In the genomic region with DNA sequence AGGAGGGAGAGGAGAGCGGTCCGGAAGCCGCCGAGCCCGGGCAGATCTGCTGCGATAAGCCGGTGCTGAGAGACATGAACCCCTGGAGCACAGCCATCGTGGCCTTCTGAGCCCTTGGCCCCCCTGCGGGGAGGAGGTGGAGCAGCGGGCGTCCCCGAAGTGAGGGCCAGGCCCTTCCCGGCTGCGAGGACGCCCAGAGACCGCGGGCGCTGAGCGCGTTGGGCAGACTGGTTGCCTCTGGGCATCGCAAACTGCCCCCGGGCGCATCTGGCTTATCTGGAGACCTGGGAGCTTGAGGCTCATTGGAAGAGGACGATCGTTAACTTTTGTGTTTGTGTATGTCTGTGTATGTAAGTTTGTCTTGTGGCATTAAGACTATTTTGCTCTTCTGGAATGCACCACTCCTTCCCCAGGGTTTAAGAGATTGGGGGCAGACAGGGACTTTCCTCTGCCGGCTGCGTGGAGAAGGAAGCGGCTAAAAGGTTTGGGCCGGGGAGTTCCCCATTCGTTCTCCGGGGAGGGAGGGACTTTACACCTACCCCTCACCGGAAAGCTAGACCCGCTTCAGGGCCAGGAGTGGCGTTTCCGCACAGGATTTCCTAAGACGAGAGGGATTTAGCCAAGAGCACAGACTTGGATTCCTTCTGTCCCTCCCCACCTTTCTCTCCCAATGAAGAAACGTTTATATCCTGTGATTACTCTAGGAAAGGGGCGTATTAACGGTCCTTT, we compare ENCODE assay signal across 2 cellular contexts.
TF ChIP-seq lines count a peak whose summit lies in the region.

No MANE protein-coding gene starts in this region.

TF ChIP-seq in HEK293, 187 proteins besides CTCF, POLR2A, EP300 and RAD21 (continued from another document and continues in another):
- TF ChIP-seq ZNF133 (tag by site-specific recombination; IDR thresholded peaks at IDR 0.05) (no peak), ZNF585B (tag by site-specific recombination; IDR thresholded peaks at IDR 0.05) (no peak), ZBTB7A (tag by site-specific recombination; IDR thresholded peaks at IDR 0.05; ENCODE audit: low read depth) (0 out of 2 replicates have a peak, but pooled peaks have one; percentile 57), ZNF692 (tag by site-specific recombination; IDR thresholded peaks at IDR 0.05) (no peak), GFI1B (tag by site-specific recombination; IDR thresholded peaks at IDR 0.05) (no peak), PRDM1 (tag by site-specific recombination; IDR thresholded peaks at IDR 0.05) (no peak), ZNF366 (tag by site-specific recombination; conservative IDR thresholded peaks at IDR 0.05) (peak; percentile 15; the same call in 1 of the 2 replicates), ZNF843 (tag by site-specific recombination; IDR thresholded peaks at IDR 0.05) (no peak), GLIS2 (tag by site-specific recombination; IDR thresholded peaks at IDR 0.05) (peak; percentile 71), BCL11A (tag by site-specific recombination; IDR thresholded peaks at IDR 0.05; ENCODE audit: low read depth) (no peak), ZNF626 (tag by site-specific recombination; IDR thresholded peaks at IDR 0.05) (no peak), KLF8 (tag by site-specific recombination; IDR thresholded peaks at IDR 0.05) (peak; percentile 63), ZSCAN23 (tag by site-specific recombination; IDR thresholded peaks at IDR 0.05) (no peak), OVOL3 (tag by site-specific recombination; IDR thresholded peaks at IDR 0.05) (no peak), ZNF174 (tag by site-specific recombination; IDR thresholded peaks at IDR 0.05) (no peak)
- TF ChIP-seq, protein P1, sequence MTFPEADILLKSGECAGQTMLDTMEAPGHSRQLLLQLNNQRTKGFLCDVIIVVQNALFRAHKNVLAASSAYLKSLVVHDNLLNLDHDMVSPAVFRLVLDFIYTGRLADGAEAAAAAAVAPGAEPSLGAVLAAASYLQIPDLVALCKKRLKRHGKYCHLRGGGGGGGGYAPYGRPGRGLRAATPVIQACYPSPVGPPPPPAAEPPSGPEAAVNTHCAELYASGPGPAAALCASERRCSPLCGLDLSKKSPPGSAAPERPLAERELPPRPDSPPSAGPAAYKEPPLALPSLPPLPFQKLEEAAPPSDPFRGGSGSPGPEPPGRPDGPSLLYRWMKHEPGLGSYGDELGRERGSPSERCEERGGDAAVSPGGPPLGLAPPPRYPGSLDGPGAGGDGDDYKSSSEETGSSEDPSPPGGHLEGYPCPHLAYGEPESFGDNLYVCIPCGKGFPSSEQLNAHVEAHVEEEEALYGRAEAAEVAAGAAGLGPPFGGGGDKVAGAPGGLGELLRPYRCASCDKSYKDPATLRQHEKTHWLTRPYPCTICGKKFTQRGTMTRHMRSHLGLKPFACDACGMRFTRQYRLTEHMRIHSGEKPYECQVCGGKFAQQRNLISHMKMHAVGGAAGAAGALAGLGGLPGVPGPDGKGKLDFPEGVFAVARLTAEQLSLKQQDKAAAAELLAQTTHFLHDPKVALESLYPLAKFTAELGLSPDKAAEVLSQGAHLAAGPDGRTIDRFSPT (tag by site-specific recombination; IDR thresholded peaks at IDR 0.05), result peak; percentile 87
- TF ChIP-seq, protein P2, sequence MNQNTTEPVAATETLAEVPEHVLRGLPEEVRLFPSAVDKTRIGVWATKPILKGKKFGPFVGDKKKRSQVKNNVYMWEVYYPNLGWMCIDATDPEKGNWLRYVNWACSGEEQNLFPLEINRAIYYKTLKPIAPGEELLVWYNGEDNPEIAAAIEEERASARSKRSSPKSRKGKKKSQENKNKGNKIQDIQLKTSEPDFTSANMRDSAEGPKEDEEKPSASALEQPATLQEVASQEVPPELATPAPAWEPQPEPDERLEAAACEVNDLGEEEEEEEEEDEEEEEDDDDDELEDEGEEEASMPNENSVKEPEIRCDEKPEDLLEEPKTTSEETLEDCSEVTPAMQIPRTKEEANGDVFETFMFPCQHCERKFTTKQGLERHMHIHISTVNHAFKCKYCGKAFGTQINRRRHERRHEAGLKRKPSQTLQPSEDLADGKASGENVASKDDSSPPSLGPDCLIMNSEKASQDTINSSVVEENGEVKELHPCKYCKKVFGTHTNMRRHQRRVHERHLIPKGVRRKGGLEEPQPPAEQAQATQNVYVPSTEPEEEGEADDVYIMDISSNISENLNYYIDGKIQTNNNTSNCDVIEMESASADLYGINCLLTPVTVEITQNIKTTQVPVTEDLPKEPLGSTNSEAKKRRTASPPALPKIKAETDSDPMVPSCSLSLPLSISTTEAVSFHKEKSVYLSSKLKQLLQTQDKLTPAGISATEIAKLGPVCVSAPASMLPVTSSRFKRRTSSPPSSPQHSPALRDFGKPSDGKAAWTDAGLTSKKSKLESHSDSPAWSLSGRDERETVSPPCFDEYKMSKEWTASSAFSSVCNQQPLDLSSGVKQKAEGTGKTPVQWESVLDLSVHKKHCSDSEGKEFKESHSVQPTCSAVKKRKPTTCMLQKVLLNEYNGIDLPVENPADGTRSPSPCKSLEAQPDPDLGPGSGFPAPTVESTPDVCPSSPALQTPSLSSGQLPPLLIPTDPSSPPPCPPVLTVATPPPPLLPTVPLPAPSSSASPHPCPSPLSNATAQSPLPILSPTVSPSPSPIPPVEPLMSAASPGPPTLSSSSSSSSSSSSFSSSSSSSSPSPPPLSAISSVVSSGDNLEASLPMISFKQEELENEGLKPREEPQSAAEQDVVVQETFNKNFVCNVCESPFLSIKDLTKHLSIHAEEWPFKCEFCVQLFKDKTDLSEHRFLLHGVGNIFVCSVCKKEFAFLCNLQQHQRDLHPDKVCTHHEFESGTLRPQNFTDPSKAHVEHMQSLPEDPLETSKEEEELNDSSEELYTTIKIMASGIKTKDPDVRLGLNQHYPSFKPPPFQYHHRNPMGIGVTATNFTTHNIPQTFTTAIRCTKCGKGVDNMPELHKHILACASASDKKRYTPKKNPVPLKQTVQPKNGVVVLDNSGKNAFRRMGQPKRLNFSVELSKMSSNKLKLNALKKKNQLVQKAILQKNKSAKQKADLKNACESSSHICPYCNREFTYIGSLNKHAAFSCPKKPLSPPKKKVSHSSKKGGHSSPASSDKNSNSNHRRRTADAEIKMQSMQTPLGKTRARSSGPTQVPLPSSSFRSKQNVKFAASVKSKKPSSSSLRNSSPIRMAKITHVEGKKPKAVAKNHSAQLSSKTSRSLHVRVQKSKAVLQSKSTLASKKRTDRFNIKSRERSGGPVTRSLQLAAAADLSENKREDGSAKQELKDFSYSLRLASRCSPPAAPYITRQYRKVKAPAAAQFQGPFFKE (tag by site-specific recombination; IDR thresholded peaks at IDR 0.05; ENCODE audit: borderline replicate concordance), result no peak

TF ChIP-seq in WTC11, 78 proteins besides CTCF, POLR2A, EP300 and RAD21 (continued from another document):
- no peak for TF ChIP-seq ZNF532 (CRISPR knock-in tag; IDR thresholded peaks at IDR 0.05; ENCODE audit: borderline replicate concordance)
- TF ChIP-seq JUN (CRISPR knock-in tag; IDR thresholded peaks at IDR 0.05), result no peak
- TF ChIP-seq, protein P3, sequence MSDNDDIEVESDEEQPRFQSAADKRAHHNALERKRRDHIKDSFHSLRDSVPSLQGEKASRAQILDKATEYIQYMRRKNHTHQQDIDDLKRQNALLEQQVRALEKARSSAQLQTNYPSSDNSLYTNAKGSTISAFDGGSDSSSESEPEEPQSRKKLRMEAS (CRISPR knock-in tag; IDR thresholded peaks at IDR 0.05), result peak; percentile 44; the same call in 1 of the 2 replicates
- TF ChIP-seq, protein P4, sequence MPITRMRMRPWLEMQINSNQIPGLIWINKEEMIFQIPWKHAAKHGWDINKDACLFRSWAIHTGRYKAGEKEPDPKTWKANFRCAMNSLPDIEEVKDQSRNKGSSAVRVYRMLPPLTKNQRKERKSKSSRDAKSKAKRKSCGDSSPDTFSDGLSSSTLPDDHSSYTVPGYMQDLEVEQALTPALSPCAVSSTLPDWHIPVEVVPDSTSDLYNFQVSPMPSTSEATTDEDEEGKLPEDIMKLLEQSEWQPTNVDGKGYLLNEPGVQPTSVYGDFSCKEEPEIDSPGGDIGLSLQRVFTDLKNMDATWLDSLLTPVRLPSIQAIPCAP (CRISPR knock-in tag; IDR thresholded peaks at IDR 0.05), result 0 out of 2 replicates have a peak, but pooled peaks have one; percentile 35
- TF ChIP-seq ZBTB21 (CRISPR knock-in tag; IDR thresholded peaks at IDR 0.05; ENCODE audit: borderline replicate concordance), result no peak
- TF ChIP-seq SP1 (CRISPR knock-in tag; conservative IDR thresholded peaks at IDR 0.05), result no peak
- TF ChIP-seq ETV6 (CRISPR knock-in tag; IDR thresholded peaks at IDR 0.05), result no peak; the same call in 1 of the 2 replicates
- TF ChIP-seq CBFB (CRISPR knock-in tag; IDR thresholded peaks at IDR 0.05; ENCODE audit: low read depth), result no peak
- TF ChIP-seq NFE2L1 (CRISPR knock-in tag; IDR thresholded peaks at IDR 0.05), result no peak
- TF ChIP-seq ATF1 (CRISPR knock-in tag; IDR thresholded peaks at IDR 0.05), result no peak
- 0 out of 2 replicates have a peak, but pooled peaks have one; percentile 19 for TF ChIP-seq ZNF232 (CRISPR knock-in tag; IDR thresholded peaks at IDR 0.05)
- TF ChIP-seq IRF2 (CRISPR knock-in tag; IDR thresholded peaks at IDR 0.05; ENCODE audit: borderline replicate concordance, low read depth), result no peak
- TF ChIP-seq KAT7 (CRISPR knock-in tag; IDR thresholded peaks at IDR 0.05; ENCODE audit: borderline replicate concordance), result no peak
- TF ChIP-seq SOX15 (CRISPR knock-in tag; IDR thresholded peaks at IDR 0.05), result no peak
